ENCODE assay signal across 19 cellular contexts in the genomic region with DNA sequence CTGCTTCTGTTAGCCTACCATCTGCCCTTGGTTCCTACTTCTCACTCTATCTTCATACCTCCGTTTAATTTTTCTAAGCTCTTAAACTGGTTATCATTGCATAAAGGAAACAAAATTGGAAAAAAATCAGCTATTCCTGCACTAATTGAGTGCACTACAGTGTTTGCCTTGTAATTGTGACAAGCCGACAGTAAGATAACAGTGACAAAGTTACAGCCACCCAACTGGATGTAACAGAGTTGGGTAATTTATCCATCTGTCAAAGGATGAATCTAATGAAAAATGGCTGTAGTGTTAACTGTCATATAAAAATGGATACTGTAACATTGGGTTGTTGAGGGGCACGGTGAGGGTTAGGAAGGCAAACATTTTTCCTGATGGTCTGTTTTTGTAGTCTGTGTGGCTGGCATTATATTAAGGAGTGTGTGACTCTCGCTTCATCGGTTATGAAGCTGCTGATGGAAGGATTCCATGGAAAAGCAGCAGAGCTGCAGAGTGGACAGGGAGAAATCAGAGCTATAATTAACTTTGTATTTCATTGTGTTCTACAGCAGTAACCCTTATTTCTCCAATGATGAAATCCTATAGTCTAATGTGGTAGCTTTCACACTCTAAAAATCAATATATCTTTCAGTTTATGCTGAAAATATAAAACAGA. TPM values are rescaled to one million over a fixed set of nuclear protein-coding genes. Genes with fewer than 3 reads are reported as not detected.
DNase-seq lines count a peak whose midpoint lies in the region; ATAC-seq lines count a peak whose summit lies in the region.
"Had no signal": no experiment of that assay in that cellular context is flagged by ENCODE, and none has a peak within 500 bp of the region (broad histone marks: within the 10 kb centered on the region; RNA-seq: fewer than 3 reads in every experiment).

No MANE protein-coding gene starts in this region.

- peak; percentile 80 for ATAC-seq in Right ventricle myocardium inferior
- ATAC-seq: Panc1 had no signal

- H3K27me3 ChIP-seq in endocrine pancreas (ENCODE audit: control insufficient read depth, insufficient read depth, low read length), result no peaks in the 10 kb centered on the region

- peak overlapping the region; percentile 15 for H3K4me3 ChIP-seq in endocrine pancreas (ENCODE audit: control insufficient read depth, insufficient read depth, low read length)
- H3K4me3 ChIP-seq: SK-N-MC had no signal

- H3K36me3 ChIP-seq in endocrine pancreas (ENCODE audit: control insufficient read depth, insufficient read depth, low read length), result no peaks in the 10 kb centered on the region

- intact Hi-C loops in Right ventricle myocardium inferior (cut with DNase I), result no loop called here
- intact Hi-C loops in cardiac septum (cut with DNase I), result no loop called here

- H3K9ac ChIP-seq in endocrine pancreas (ENCODE audit: control insufficient read depth, insufficient read depth, low read length), result no peak overlapping the region
- H3K9ac ChIP-seq: KMS-11 had no signal

- H3K4me1 ChIP-seq in endocrine pancreas (ENCODE audit: control insufficient read depth, insufficient read depth, low read length), result peaks cover 20% of the 10 kb centered on the region

- H3K27ac ChIP-seq in caudate nucleus (ENCODE audit: low read depth, low read length), result peak overlapping the region; percentile 25
- H3K27ac ChIP-seq: KMS-11, SK-N-MC had no signal

- DNase-seq in Right ventricle myocardium inferior (ENCODE audit: missing footprints), result no peak
- DNase-seq in cardiac septum (ENCODE audit: low spot score), result no peak
- peak in 1 of 61 donors; percentile 73 for DNase-seq in caudate nucleus (lab: John Stamatoyannopoulos, UW)
- DNase-seq in superior temporal gyrus (ENCODE audit: extremely low spot score), result peak; percentile 70
- no peak for DNase-seq in NCI-H1105 treated with DMSO at 0.1 percent for 48 hours (lab: John Stamatoyannopoulos, UW)
- DNase-seq in foreskin melanocyte, result no peak
- DNase-seq: ACHN; CD8-positive, alpha-beta memory T cell; DND-41; H9; MV-4-11; NCI-H1436; NCI-H2081 treated with DMSO at 0.1 percent for 48 hours; NCI-H345 had no signal

- no peaks in the 10 kb centered on the region for H3K9me3 ChIP-seq in endocrine pancreas (ENCODE audit: control insufficient read depth, low read length)

RNA-seq across cellular contexts. Expression of a gene that starts 12.7 kb away (rescaled TPM):
- not detected for total RNA-seq in Right ventricle myocardium inferior
- not detected for total RNA-seq in cardiac septum
- total RNA-seq: CD8-positive, alpha-beta memory T cell; H9; HT-29 had no signal

RNA-seq across cellular contexts. Expression of a gene that starts 43.8 kb away (rescaled TPM):
- total RNA-seq in Right ventricle myocardium inferior, result 1.4 TPM
- 9.6 TPM for total RNA-seq in cardiac septum
